Comparison of ENCODE assay signal across 10 cellular contexts in the genomic region with DNA sequence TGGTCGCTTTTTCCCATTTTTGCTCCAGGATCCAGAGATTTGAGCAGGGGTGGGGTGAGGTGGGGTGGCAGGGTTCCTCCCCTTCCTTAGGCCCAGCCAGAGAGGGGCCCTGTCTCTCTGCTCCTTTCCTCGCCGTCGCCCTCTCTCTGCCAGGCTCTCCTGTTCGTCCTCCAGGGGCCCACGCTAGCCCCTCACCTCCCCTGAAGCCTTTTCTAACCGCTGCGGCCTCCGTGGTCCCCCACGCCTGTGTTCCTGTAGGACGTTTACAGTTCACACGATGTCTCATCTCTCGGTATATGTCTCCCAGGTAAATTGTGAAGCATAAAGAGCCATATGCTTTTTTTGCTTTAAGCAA. TPM values are rescaled to one million over a fixed set of nuclear protein-coding genes. Genes with fewer than 3 reads are reported as not detected.
DNase-seq lines count a peak whose midpoint lies in the region; FAIRE-seq and TF ChIP-seq lines count a peak whose summit lies in the region.
"Had no signal": no experiment of that assay in that cellular context is flagged by ENCODE, and none has a peak within 500 bp of the region (broad histone marks: within the 10 kb centered on the region; RNA-seq: fewer than 3 reads in every experiment).

No MANE protein-coding gene starts in this region.

- intact Hi-C loops in esophagus muscularis mucosa (cut with DNase I) = no loop called here
- intact Hi-C loops in sigmoid colon (cut with DNase I) = no loop called here

- H3K4me3 ChIP-seq in GM12875 (ENCODE audit: low read depth, low read length) (peak overlapping the region; percentile 46), HUES48 (ENCODE audit: low read depth, low read length) (peak overlapping the region; percentile 58; the same call in 1 of the 2 replicates), esophagus muscularis mucosa (peak overlapping the region; percentile 48 to 57 (median 52)), sigmoid colon (peak overlapping the region; percentile 22 to 45 (median 42))

- DNase-seq in esophagus muscularis mucosa (ENCODE audit: extremely low spot score) (no peak), sigmoid colon (no peak), NCI-H1694 (lab: John Stamatoyannopoulos, UW) (no peak), activated gamma-delta T cell treated with Interleukin-2 at 50 U/mL for 16 hours (no peak), glomerular visceral epithelial cell (ENCODE audit: extremely low spot score) (no peak), GM12891 (ENCODE audit: insufficient read length, low spot score) (no peak)
- DNase-seq: effector CD4-positive, alpha-beta T cell had no signal

- no peak for TF ChIP-seq POLR2A in esophagus muscularis mucosa (IDR thresholded peaks at IDR 0.05; ENCODE audit: low read depth)
- no peak for TF ChIP-seq POLR2A in sigmoid colon (IDR thresholded peaks at IDR 0.05)
- no peak for TF ChIP-seq POLR2A in GM12891 (IDR thresholded peaks at IDR 0.05; ENCODE audit: low read depth, low read length)

- peak overlapping the region; percentile 51; the same call in 1 of the 2 replicates for H3K9ac ChIP-seq in HUES48 (ENCODE audit: low read depth, low read length)

- H3K4me1 ChIP-seq in HUES48 (ENCODE audit: control insufficient read depth, insufficient read depth, low read length) (peaks cover 38% of the 10 kb centered on the region), esophagus muscularis mucosa (peaks cover 20 to 24% (median 22%) of the 10 kb centered on the region in 4 donors), sigmoid colon (peaks cover 0 to 20% (median 18%) of the 10 kb centered on the region in 4 donors)

- no peak for TF ChIP-seq CTCF in GM12875 (IDR thresholded peaks at IDR 0.05; ENCODE audit: borderline replicate concordance, insufficient read depth, low read depth, low read length)
- TF ChIP-seq CTCF in esophagus muscularis mucosa (IDR thresholded peaks at IDR 0.05) = no peak
- TF ChIP-seq CTCF in sigmoid colon (IDR thresholded peaks at IDR 0.05) = no peak

- no peak overlapping the region for H3K27ac ChIP-seq in HUES48 (ENCODE audit: low read depth, low read length)
- peak overlapping the region; percentile 68 to 79 (median 72) for H3K27ac ChIP-seq in esophagus muscularis mucosa (replicated peaks in 1 of 4)
- peak overlapping the region; percentile 62 to 70 (median 66) for H3K27ac ChIP-seq in sigmoid colon

- no peaks in the 10 kb centered on the region for H3K36me3 ChIP-seq in HUES48 (ENCODE audit: control insufficient read depth, insufficient read depth, low read length)
- no peaks in the 10 kb centered on the region for H3K36me3 ChIP-seq in esophagus muscularis mucosa
- no peaks in the 10 kb centered on the region for H3K36me3 ChIP-seq in sigmoid colon

- H3K27me3 ChIP-seq in HUES48 (ENCODE audit: control insufficient read depth, insufficient read depth, low read length) (no peaks in the 10 kb centered on the region), esophagus muscularis mucosa (no peaks in the 10 kb centered on the region), sigmoid colon (no peaks in the 10 kb centered on the region)

- no peaks in the 10 kb centered on the region for H3K9me3 ChIP-seq in HUES48 (ENCODE audit: control insufficient read depth, insufficient read depth, low read length)
- H3K9me3 ChIP-seq in esophagus muscularis mucosa = no peaks in the 10 kb centered on the region
- no peaks in the 10 kb centered on the region for H3K9me3 ChIP-seq in sigmoid colon

- WGBS in esophagus muscularis mucosa = 47% methylated on average over 13 of the region's 13 CpGs
- WGBS in sigmoid colon, 2 donors = 42 to 50% methylated on average over 13 of the region's 13 CpGs

- FAIRE-seq in GM12891 (lab: Jason Lieb, UNC) = no peak

- TF ChIP-seq EP300 in esophagus muscularis mucosa (IDR thresholded peaks at IDR 0.05) = no peak
- TF ChIP-seq EP300 in sigmoid colon (IDR thresholded peaks at IDR 0.05) = no peak

TF ChIP-seq in GM12891, 5 proteins besides CTCF, POLR2A, EP300 and RAD21:
- TF ChIP-seq POU2F2 (IDR thresholded peaks at IDR 0.05; ENCODE audit: low read depth, low read length) (no peak), TAF1 (IDR thresholded peaks at IDR 0.05; ENCODE audit: low read depth, low read length) (no peak), POLR2AphosphoS5 (IDR thresholded peaks at IDR 0.05; ENCODE audit: low read depth, low read length) (no peak), SPI1 (IDR thresholded peaks at IDR 0.05; ENCODE audit: low read depth, low read length) (no peak), PAX5 (IDR thresholded peaks at IDR 0.05; ENCODE audit: insufficient read depth, low read length, severe bottlenecking) (no peak)

RNA-seq across cellular contexts. Expression of a gene that starts 49.9 kb away (rescaled TPM):
- total RNA-seq in esophagus muscularis mucosa (10 to 100 TPM in 1 of 4 donors, 1 to 10 TPM in 3; 3.1 to 11.1 (median 5.0) TPM), sigmoid colon (1 to 10 TPM; 1.8 to 3.9 (median 2.0) TPM)
- polyA plus RNA-seq in sigmoid colon = 1 to 10 TPM in 1 of 3 donors, under 1 TPM in 2; 0.46 to 1.6 (median 0.60) TPM
- 0.22 TPM for polyA plus RNA-seq in GM12891 (2012; ENCODE audit: low read depth, missing spikeins)
- total RNA-seq: RPMI7951 had no signal
